Comparison of ENCODE assay signal across 8 cellular contexts in genomic region chr7:141072548-141073172, GRCh38. TPM values are rescaled to one million over a fixed set of nuclear protein-coding genes. Genes with fewer than 3 reads are reported as not detected.
DNase-seq lines count a peak whose midpoint lies in the region; ATAC-seq and TF ChIP-seq lines count a peak whose summit lies in the region.

No MANE protein-coding gene starts in this region.

- DNase-seq in DMS79 (lab: John Stamatoyannopoulos, UW) (peak; percentile 73), NB4 (ENCODE audit: low read depth) (peak; percentile 19), mucosa of gallbladder (ENCODE audit: low spot score) (peak; percentile 48), thoracic aorta (ENCODE audit: low spot score) (no peak), SKM-1 (lab: John Stamatoyannopoulos, UW; ENCODE audit: unreplicated experiment) (no peak)
- DNase-seq in activated CD4-positive, alpha-beta memory T cell treated with anti-CD3 and anti-CD28 coated beads, Interleukin-2, amount 10 ng/mL, durations not matched to agents 7 days and 5 days, result peak; percentile 55

- no peaks in the 10 kb centered on the region for H3K9me3 ChIP-seq in esophagus (ENCODE audit: control insufficient read depth in 2 of 2, insufficient read depth in 1 of 2, low read depth in 1 of 2, low read length in 1 of 2)
- no peaks in the 10 kb centered on the region for H3K9me3 ChIP-seq in thoracic aorta

- H3K36me3 ChIP-seq in esophagus (ENCODE audit: control insufficient read depth in 2 of 2, insufficient read depth in 2 of 2, low read length in 1 of 2) (no peaks in the 10 kb centered on the region), thoracic aorta (no peaks in the 10 kb centered on the region)

- H3K4me1 ChIP-seq in esophagus (ENCODE audit: control insufficient read depth in 2 of 2, insufficient read depth in 2 of 2, low read length in 1 of 2) (peaks cover 11 to 13% of the 10 kb centered on the region in 2 donors), thoracic aorta (ENCODE audit: control insufficient read depth in 1 of 2, low read depth in 2 of 2) (peaks cover 9 to 36% of the 10 kb centered on the region in 2 donors)

- peaks cover 46% of the 10 kb centered on the region for H3K27me3 Mint-ChIP-seq in activated CD4-positive, alpha-beta memory T cell treated with anti-CD3 and anti-CD28 coated beads, Interleukin-2, amount 10 ng/mL, durations not matched to agents 7 days and 5 days

- no peaks in the 10 kb centered on the region for H3K36me3 Mint-ChIP-seq in activated CD4-positive, alpha-beta memory T cell treated with anti-CD3 and anti-CD28 coated beads, Interleukin-2, amount 10 ng/mL, durations not matched to agents 7 days and 5 days (ENCODE audit: low read depth)

- H3K27ac ChIP-seq in esophagus (ENCODE audit: low read depth in 2 of 2, low read length in 1 of 2), result no peak overlapping the region
- H3K27ac ChIP-seq in thoracic aorta, result no peak overlapping the region

- no peaks in the 10 kb centered on the region for H3K27me3 ChIP-seq in esophagus (ENCODE audit: control insufficient read depth in 1 of 2, insufficient read depth in 2 of 2, low read length in 2 of 2)
- peaks cover 5% of the 10 kb centered on the region for H3K27me3 ChIP-seq in thoracic aorta (replicated peaks; ENCODE audit: insufficient read depth)

- H3K4me3 ChIP-seq in NB4 (ENCODE audit: low read depth, low read length), result no peak overlapping the region
- peak overlapping the region; percentile 47 to 52 for H3K4me3 ChIP-seq in esophagus (ENCODE audit: low read depth in 1 of 2, low read length in 2 of 2)
- peak overlapping the region; percentile 67 for H3K4me3 ChIP-seq in thoracic aorta

- no peak for TF ChIP-seq POLR2A in NB4 (IDR thresholded peaks at IDR 0.05; ENCODE audit: extremely low read depth, insufficient read length)

- WGBS in esophagus, 2 donors, result 1% methylated on average over 56 to 61 of the region's 61 CpGs

- no peaks in the 10 kb centered on the region for H3K9me3 Mint-ChIP-seq in activated CD4-positive, alpha-beta memory T cell treated with anti-CD3 and anti-CD28 coated beads, Interleukin-2, amount 10 ng/mL, durations not matched to agents 7 days and 5 days

- H3K4me3 Mint-ChIP-seq in activated CD4-positive, alpha-beta memory T cell treated with anti-CD3 and anti-CD28 coated beads, Interleukin-2, amount 10 ng/mL, durations not matched to agents 7 days and 5 days, result peak overlapping the region; percentile 67

- no peak overlapping the region for H3K27ac Mint-ChIP-seq in activated CD4-positive, alpha-beta memory T cell treated with anti-CD3 and anti-CD28 coated beads, Interleukin-2, amount 10 ng/mL, durations not matched to agents 7 days and 5 days

- POLR2A ChIA-PET in activated CD4-positive, alpha-beta memory T cell treated with anti-CD3 and anti-CD28 coated beads, Interleukin-2, amount 10 ng/mL, durations not matched to agents 7 days and 5 days (lab: Charles Lee), result interaction anchor here (0.6 to 2.3 kb wide), 4 partner anchors 19 to 665 kb away, joined by 3 to 7 read pairs (median 6); partner anchors contain the start of genes BRAF, MRPS33 and SSBP1

- ATAC-seq in thoracic aorta (ENCODE audit: insufficient number of reproducible peaks, low FRiP score, low read depth) (no peak), HG03439 (IDR thresholded peaks at IDR 0.05; ENCODE audit: unreplicated experiment) (no peak)

- CTCF ChIA-PET in activated CD4-positive, alpha-beta memory T cell treated with anti-CD3 and anti-CD28 coated beads, Interleukin-2, amount 10 ng/mL, durations not matched to agents 7 days and 5 days (lab: Charles Lee), result interaction anchor here (0.9 to 1.2 kb wide), 2 partner anchors 58 to 458 kb away, joined by 3 to 7 read pairs; partner anchors contain the start of gene MRPS33

- H3K4me1 Mint-ChIP-seq in activated CD4-positive, alpha-beta memory T cell treated with anti-CD3 and anti-CD28 coated beads, Interleukin-2, amount 10 ng/mL, durations not matched to agents 7 days and 5 days, result peaks cover 23% of the 10 kb centered on the region

- TF ChIP-seq CTCF in NB4 (IDR thresholded peaks at IDR 0.05; ENCODE audit: low read depth, low read length), result no peak
- TF ChIP-seq CTCF in thoracic aorta (IDR thresholded peaks at IDR 0.05), result no peak

RNA-seq across cellular contexts. Expression of gene TMEM178B, which starts 1.2 kb away (rescaled TPM):
- total RNA-seq in activated CD4-positive, alpha-beta memory T cell treated with anti-CD3 and anti-CD28 coated beads, Interleukin-2, amount 10 ng/mL, durations not matched to agents 7 days and 5 days, result 1 to 10 TPM; 1.7 TPM
- under 1 TPM; 0.21 to 0.26 TPM for polyA plus RNA-seq in esophagus
- total RNA-seq in mucosa of gallbladder (3.5 TPM), thoracic aorta (under 1 TPM; 0.92 to 0.95 TPM)

RNA-seq across cellular contexts. Expression of gene MRPS33, which starts 57.9 kb away (rescaled TPM):
- 10 to 100 TPM; 58.5 to 68.3 TPM for total RNA-seq in activated CD4-positive, alpha-beta memory T cell treated with anti-CD3 and anti-CD28 coated beads, Interleukin-2, amount 10 ng/mL, durations not matched to agents 7 days and 5 days
- 10 to 100 TPM; 40.9 to 71.4 TPM for polyA plus RNA-seq in esophagus
- total RNA-seq in mucosa of gallbladder (45.0 TPM), thoracic aorta (10 to 100 TPM in 1 of 2 donors, 1 to 10 TPM in 1; 8.0 to 13.9 TPM)

Comparison
In these comparisons a context has a peak if more than half of its experiments do, and no peak if none do; other contexts are left out.
1. DNase-seq: peak in DMS79 (single experiment), NB4 (single experiment), activated CD4-positive, alpha-beta memory T cell treated with anti-CD3 and anti-CD28 coated beads, Interleukin-2, amount 10 ng/mL, durations not matched to agents 7 days and 5 days (single experiment) and mucosa of gallbladder (single experiment); none in thoracic aorta (single experiment) and SKM-1 (single experiment).